In the genomic region with DNA sequence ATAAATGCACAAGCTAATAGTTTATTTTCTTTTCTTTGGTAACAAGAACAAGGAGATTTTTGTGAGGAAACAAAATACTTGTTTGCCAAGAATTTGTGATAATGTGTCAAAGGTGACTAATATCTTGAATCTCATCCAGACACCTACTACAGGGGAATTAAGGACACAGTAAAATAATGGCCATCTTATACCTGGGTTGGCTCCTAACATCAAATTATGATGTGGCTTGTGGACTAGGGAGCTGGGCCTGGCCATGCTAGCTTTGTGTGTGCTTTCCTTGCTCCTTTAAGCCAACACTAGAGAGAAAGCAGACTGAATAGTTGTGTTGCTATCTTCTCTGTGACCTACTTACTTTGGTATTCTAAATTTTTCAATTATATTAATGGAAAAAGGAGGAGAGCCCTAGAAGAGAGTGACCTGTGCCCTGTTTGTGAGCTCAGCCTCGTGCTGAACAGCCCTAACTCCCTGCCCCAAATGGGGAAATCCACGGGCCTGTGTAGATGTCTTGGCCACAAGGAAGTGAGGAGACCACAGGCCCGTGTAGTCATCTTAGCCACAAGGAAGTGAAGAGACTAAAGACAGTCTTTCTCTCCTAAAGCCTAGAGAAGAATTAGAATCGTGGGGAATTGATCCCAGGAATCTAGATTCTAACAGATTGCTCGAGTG, we compare ENCODE assay signal across 8 cellular contexts. TPM values are rescaled to one million over a fixed set of nuclear protein-coding genes. Genes with fewer than 3 reads are reported as not detected.
DNase-seq lines count a peak whose midpoint lies in the region; ATAC-seq, FAIRE-seq and TF ChIP-seq lines count a peak whose summit lies in the region.

No MANE protein-coding gene starts in this region.

- no peaks in the 10 kb centered on the region for H4K20me1 ChIP-seq in HepG2 (ENCODE audit: insufficient read depth, low read length)

- CTCF ChIA-PET in HepG2 (lab: Yijun Ruan, JAX; ENCODE audit: low intra/inter-chr PET ratio, low total read pairs), result no interaction called here

- no peak for FAIRE-seq in HepG2 (lab: Jason Lieb, UNC)

- TF ChIP-seq CTCF in liver (IDR thresholded peaks at IDR 0.05; ENCODE audit: low read depth, low read length, missing input control) (no peak), HepG2 (CRISPR knock-in tag; IDR thresholded peaks at IDR 0.05) (no peak)

- POLR2A ChIA-PET in HepG2 (lab: Yijun Ruan, JAX), result no interaction called here

- TF ChIP-seq RAD21 in liver (IDR thresholded peaks at IDR 0.05) (no peak), HepG2 (CRISPR knock-in tag; IDR thresholded peaks at IDR 0.05) (no peak)

- no peak overlapping the region for H3K4me2 ChIP-seq in HepG2 (ENCODE audit: low read depth, low read length)

- H3K4me3 ChIP-seq in liver (ENCODE audit: low read depth in 1 of 3, low read length in 3 of 3) (no peak overlapping the region), HepG2 (replicated peaks in 1 of 3; ENCODE audit: insufficient read depth in 1 of 3, low read depth in 2 of 3, low read length in 3 of 3) (no peak overlapping the region), right cardiac atrium (ENCODE audit: low read length) (no peak overlapping the region), aorta (ENCODE audit: low read length in 2 of 2) (no peak overlapping the region)

- DNase-seq in HepG2 (ENCODE audit: low spot score), result no peak
- DNase-seq in SKM-1 (lab: John Stamatoyannopoulos, UW; ENCODE audit: unreplicated experiment), result peak; percentile 75
- DNase-seq in right cardiac atrium, result peak; percentile 55 to 70 (median 66)
- peak in 1 of 2 donors; percentile 83 for DNase-seq in aorta
- no peak for DNase-seq in T-helper 2 cell
- no peak for DNase-seq in ureter (ENCODE audit: low spot score)

- ATAC-seq in HepG2, result no peak
- ATAC-seq in HG03139 (IDR thresholded peaks at IDR 0.05; ENCODE audit: unreplicated experiment), result peak; percentile 94
- peak; percentile 86 to 89 for ATAC-seq in right cardiac atrium
- ATAC-seq in aorta (ENCODE audit: low FRiP score), result peak; percentile 80

- 58% methylated on average over 5 of the region's 5 CpGs for WGBS in liver
- WGBS in HepG2 (ENCODE audit: low lambda C conversion rate), result 3% methylated on average over 5 of the region's 5 CpGs
- WGBS in right cardiac atrium, result 53% methylated on average over 5 of the region's 5 CpGs
- WGBS in aorta, 2 donors, result 77 to 78% methylated on average over 5 of the region's 5 CpGs

- H3K4me1 ChIP-seq in liver (ENCODE audit: control insufficient read depth in 4 of 4, insufficient read depth in 4 of 4, low read length in 3 of 4), result no peaks in the 10 kb centered on the region
- H3K4me1 ChIP-seq in HepG2 (ENCODE audit: insufficient read depth, low read length), result no peaks in the 10 kb centered on the region
- H3K4me1 ChIP-seq in right cardiac atrium (ENCODE audit: control insufficient read depth, insufficient read depth, low read length), result peaks cover 11% of the 10 kb centered on the region
- H3K4me1 ChIP-seq in aorta (ENCODE audit: control insufficient read depth in 1 of 2, insufficient read depth in 2 of 2, low read length in 2 of 2), result peaks cover 0 to 3% of the 10 kb centered on the region in 2 donors

- intact Hi-C loops in HepG2 (cut with micrococcal nuclease; ENCODE audit: unreplicated experiment) (no loop called here), right cardiac atrium (cut with DNase I) (loop anchor here in 1 of 4 donors (10.0 kb wide), 1 partner anchor 237 kb away; no protein-coding TSS in a partner anchor), aorta (cut with DNase I) (no loop called here)

- in situ Hi-C loops in HepG2 (cut with HindIII; ENCODE audit: extremely low pct_ligation_motif_present, low pct_unique_long_range_greater_than_20kb), result no loop called here

- H3K27me3 ChIP-seq in liver (ENCODE audit: control insufficient read depth in 4 of 4, insufficient read depth in 4 of 4, low read length in 3 of 4) (no peaks in the 10 kb centered on the region), HepG2 (ENCODE audit: control insufficient read depth in 1 of 2, insufficient read depth in 2 of 2, low read length in 2 of 2) (no peaks in the 10 kb centered on the region), right cardiac atrium (ENCODE audit: control insufficient read depth, insufficient read depth) (no peaks in the 10 kb centered on the region), aorta (ENCODE audit: control insufficient read depth in 1 of 2, insufficient read depth in 2 of 2, low read length in 1 of 2) (no peaks in the 10 kb centered on the region)

- TF ChIP-seq POLR2A in HepG2 (IDR thresholded peaks at IDR 0.05; ENCODE audit: insufficient read depth in 1 of 2, low read depth in 2 of 2, low read length in 2 of 2), result no peak

- no peak overlapping the region for H2AFZ ChIP-seq in HepG2 (ENCODE audit: low read length)

- TF ChIP-seq EP300 in HepG2 (IDR thresholded peaks at IDR 0.05; ENCODE audit: low read depth in 2 of 2, low read length in 2 of 2) (no peak), HepG2 (CRISPR knock-in tag; IDR thresholded peaks at IDR 0.05; ENCODE audit: borderline replicate concordance) (no peak)

- no TSS peak for BruUV-seq in HepG2 (replicated peaks; lab: Mats Ljungman, UMichigan)

- H3K9ac ChIP-seq in liver (ENCODE audit: low read depth in 1 of 2, low read length in 2 of 2) (no peak overlapping the region), HepG2 (ENCODE audit: insufficient read depth, low read depth, low read length) (no peak overlapping the region)

- no peaks in the 10 kb centered on the region for H3K79me2 ChIP-seq in HepG2 (ENCODE audit: insufficient read depth, low read length)

- H3K36me3 ChIP-seq in liver (ENCODE audit: control insufficient read depth in 4 of 4, insufficient read depth in 3 of 4, low read depth in 1 of 4, low read length in 3 of 4), result no peaks in the 10 kb centered on the region
- no peaks in the 10 kb centered on the region for H3K36me3 ChIP-seq in HepG2 (replicated peaks in 1 of 2; ENCODE audit: control insufficient read depth in 1 of 2, insufficient read depth in 2 of 2, low read length in 2 of 2)
- H3K36me3 ChIP-seq in aorta (ENCODE audit: control insufficient read depth in 1 of 2, insufficient read depth in 2 of 2, low read length in 1 of 2), result no peaks in the 10 kb centered on the region

- no peak overlapping the region for H3K27ac ChIP-seq in liver (ENCODE audit: low read depth in 1 of 2, low read length in 2 of 2)
- H3K27ac ChIP-seq in HepG2 (ENCODE audit: extremely low read length, insufficient read depth, low read length), result no peak overlapping the region
- H3K27ac ChIP-seq in right cardiac atrium (ENCODE audit: low read length), result peak overlapping the region; percentile 27
- no peak overlapping the region for H3K27ac ChIP-seq in aorta (ENCODE audit: low read depth in 1 of 2, low read length in 2 of 2)

- H3K9me3 ChIP-seq in liver (ENCODE audit: control insufficient read depth in 4 of 4, low read length in 3 of 4), result no peaks in the 10 kb centered on the region
- no peaks in the 10 kb centered on the region for H3K9me3 ChIP-seq in HepG2 (ENCODE audit: low read length)
- H3K9me3 ChIP-seq in right cardiac atrium (ENCODE audit: control insufficient read depth, low read length), result no peaks in the 10 kb centered on the region
- H3K9me3 ChIP-seq in aorta (ENCODE audit: control insufficient read depth, low read length), result no peaks in the 10 kb centered on the region

TF ChIP-seq in liver, 16 proteins besides CTCF, POLR2A, EP300 and RAD21 (continues in another document):
- TF ChIP-seq HNF4A (conservative IDR thresholded peaks at IDR 0.05), result no peak
- TF ChIP-seq RXRA (IDR thresholded peaks at IDR 0.05), result peak in 1 of 2 donors; percentile 27
- no peak for TF ChIP-seq FOXA2 (IDR thresholded peaks at IDR 0.05)
- no peak for TF ChIP-seq EGR1 (IDR thresholded peaks at IDR 0.05; ENCODE audit: low read depth in 2 of 2)
- no peak for TF ChIP-seq HNF4G (IDR thresholded peaks at IDR 0.05)
- TF ChIP-seq FOXA1 (IDR thresholded peaks at IDR 0.05), result no peak

RNA-seq across cellular contexts. Expression of a gene that starts 23.3 kb away (rescaled TPM):
- total RNA-seq in liver, result 10 to 100 TPM in 1 of 2 donors, 1 to 10 TPM in 1; 1.8 to 15.2 TPM
- 1 to 10 TPM; 2.1 to 4.5 TPM for polyA plus RNA-seq in liver
- total RNA-seq in HepG2 (2016; rRNA removed; fragmentation: Illumina TruSeq; extraction: Trizol), result 0.22 and 0.55 TPM in 2 replicates
- total RNA-seq in HepG2 (2016; cell fraction: cytosol; rRNA removed; fragmentation: Illumina TruSeq; extraction: Trizol; ENCODE audit: low read depth), result not detected in 2 replicates
- total RNA-seq in HepG2 (2016; cell fraction: insoluble cytoplasmic fraction; rRNA removed; fragmentation: Illumina TruSeq; extraction: Trizol), result 0.19 and 0.24 TPM in 2 replicates
- total RNA-seq in HepG2 (2016; cell fraction: membrane; rRNA removed; fragmentation: Illumina TruSeq; extraction: Trizol), result not detected in 2 replicates
- total RNA-seq in HepG2 (2016; cell fraction: nucleus; rRNA removed; fragmentation: Illumina TruSeq; extraction: Trizol), result 0.53 and 0.88 TPM in 2 replicates
- polyA plus RNA-seq in HepG2 (2011; rRNA removed), result 0.05 and 0.07 TPM in 2 replicates
- 0.04 and 0.06 TPM in 2 replicates for polyA plus RNA-seq in HepG2 (2011; cell fraction: cytosol; rRNA removed)
- polyA plus RNA-seq in HepG2 (2011; cell fraction: nucleus; rRNA removed), result 0.16 TPM in 1 of 2 replicates, not detected in the other
- not detected in 2 replicates for polyA plus RNA-seq in HepG2 (2012)
- not detected in 2 replicates for polyA plus RNA-seq in HepG2 (2016; cell fraction: cytosol; fragmentation: Illumina TruSeq; extraction: Trizol; ENCODE audit: low read depth)
- polyA plus RNA-seq in HepG2 (2016; cell fraction: insoluble cytoplasmic fraction; fragmentation: Illumina TruSeq; extraction: Trizol; ENCODE audit: low read depth), result 0.24 and 0.32 TPM in 2 replicates
- polyA plus RNA-seq in HepG2 (2016; cell fraction: membrane; fragmentation: Illumina TruSeq; extraction: Trizol; ENCODE audit: low read depth), result not detected in 2 replicates
- polyA plus RNA-seq in HepG2 (2016; cell fraction: nucleus; fragmentation: Illumina TruSeq; extraction: Trizol; ENCODE audit: insufficient read depth, low read depth), result 0.96 TPM in 1 of 2 replicates, not detected in the other
- polyA minus RNA-seq in HepG2 (2011; rRNA and poly(A)+ RNA removed; ENCODE audit: low replicate concordance), result 0.58 TPM in 1 of 2 replicates, not detected in the other
- not detected in 2 replicates for polyA minus RNA-seq in HepG2 (2011; cell fraction: cytosol; rRNA and poly(A)+ RNA removed)
- 0.77 and 0.99 TPM in 2 replicates for polyA minus RNA-seq in HepG2 (2011; cell fraction: nucleus; rRNA and poly(A)+ RNA removed)
- total RNA-seq in right cardiac atrium, result 10 to 100 TPM; 36.5 to 49.3 (median 39.3) TPM
- 16.7 TPM for polyA plus RNA-seq in right cardiac atrium
- 10 to 100 TPM; 33.6 to 34.4 TPM for total RNA-seq in aorta
- 10 to 100 TPM; 13.4 to 35.2 TPM for polyA plus RNA-seq in aorta
- total RNA-seq in ureter, result 11.2 TPM

Comparison
In these comparisons a context has a peak if more than half of its experiments do, and no peak if none do; other contexts are left out.
1. DNase-seq: peak in SKM-1 (single experiment) and right cardiac atrium (3 of 3); none in HepG2 (single experiment), T-helper 2 cell (0 of 5) and ureter (single experiment).